20 cellular contexts compared by ENCODE assay signal in the genomic region with DNA sequence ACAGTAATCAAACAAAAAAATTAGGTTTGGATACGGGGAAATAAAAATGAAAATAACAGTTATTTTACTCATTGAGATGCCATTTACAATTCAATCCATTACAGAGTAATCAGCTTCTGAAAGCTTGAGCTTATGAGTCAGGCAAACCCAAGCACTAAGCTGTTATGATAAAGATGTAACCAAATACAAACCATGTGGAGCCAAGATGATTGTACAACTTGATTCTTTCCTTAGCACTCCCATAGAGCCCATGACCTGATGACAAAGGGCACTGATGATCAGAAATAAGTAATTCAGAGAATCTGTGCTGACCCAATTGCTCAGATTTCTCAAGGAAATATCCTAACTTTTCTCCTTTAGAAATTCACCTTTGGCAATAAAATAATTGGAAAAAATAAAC. TPM values are rescaled to one million over a fixed set of nuclear protein-coding genes. Genes with fewer than 3 reads are reported as not detected.
DNase-seq lines count a peak whose midpoint lies in the region; ATAC-seq and TF ChIP-seq lines count a peak whose summit lies in the region.
"Had no signal": no experiment of that assay in that cellular context is flagged by ENCODE, and none has a peak within 500 bp of the region (broad histone marks: within the 10 kb centered on the region; RNA-seq: fewer than 3 reads in every experiment).

No MANE protein-coding gene starts in this region.

- H3K4ac ChIP-seq in IMR-90 (ENCODE audit: low read depth, low read length): no peak overlapping the region

- no peak overlapping the region for H3K56ac ChIP-seq in IMR-90 (ENCODE audit: extremely low read depth, insufficient read depth, low read length)

- H4K5ac ChIP-seq in IMR-90 (ENCODE audit: low read depth, low read length): no peak overlapping the region

- TF ChIP-seq POLR2A in IMR-90 (IDR thresholded peaks at IDR 0.05; ENCODE audit: low read depth, low read length): no peak

- intact Hi-C loops in IMR-90 (cut with micrococcal nuclease) (loop anchor here (5.0 kb wide), 3 partner anchors 43 to 183 kb away; no protein-coding TSS in a partner anchor), left lung (cut with DNase I) (no loop called here), left ventricle myocardium superior (cut with micrococcal nuclease) (no loop called here)

- DNase-seq in AG09319 (ENCODE audit: extremely low read depth, low read depth) (peak; percentile 60), IMR-90 (peak; percentile 93), cardiac fibroblast (ENCODE audit: low read depth in 2 of 2) (peak; percentile 63 to 86), left lung (no peak), SK-N-DZ (ENCODE audit: low spot score) (no peak), left ventricle myocardium superior (no peak), NCI-H510A (lab: John Stamatoyannopoulos, UW) (no peak), islet precursor cell (no peak)
- DNase-seq: activated CD8-positive, alpha-beta T cell treated with anti-CD3 and anti-CD28 coated beads for 36 hours; activated naive CD8-positive, alpha-beta T cell treated with anti-CD3 and anti-CD28 coated beads, Interleukin-2, amount 50 U/mL, for 24 hours; activated T-cell treated with anti-CD3 and anti-CD28 coated beads, Interleukin-2, amount 50 U/mL, for 72 hours; cortex of kidney; MG63; natural killer cell; NCI-H1694 treated with DMSO at 0.1 percent for 48 hours; NCI-H526; psoas muscle had no signal

- no peak overlapping the region for H2AK5ac ChIP-seq in IMR-90 (ENCODE audit: low read depth, low read length)

- H2BK120ac ChIP-seq in IMR-90 (ENCODE audit: low read depth, low read length): peak overlapping the region; percentile 17; the same call in 1 of the 2 replicates

- POLR2A ChIA-PET in IMR-90 (lab: Charles Lee; ENCODE audit: unreplicated experiment): no interaction called here

- H4K91ac ChIP-seq in IMR-90 (ENCODE audit: insufficient read depth, low read depth, low read length): no peak overlapping the region

- CTCF ChIA-PET in IMR-90 (lab: Yijun Ruan, JAX): interaction anchor here (1.0 kb wide), 1 partner anchor 97 kb away, joined by 3 read pairs; no protein-coding TSS in a partner anchor

- no peak overlapping the region for H3K14ac ChIP-seq in IMR-90 (replicated peaks; ENCODE audit: low read depth, low read length)

- no peak overlapping the region for H3K18ac ChIP-seq in IMR-90 (ENCODE audit: low read depth, low read length)

- no CpG with 5 or more reads among the region's 1 CpG for WGBS in IMR-90 (ENCODE audit: extremely low coverage in 2 of 2, insufficient read length in 1 of 2), 2 experiments

- no peaks in the 10 kb centered on the region for H3K27me3 ChIP-seq in IMR-90 (ENCODE audit: control insufficient read depth, insufficient read depth, low read length)
- H3K27me3 ChIP-seq in left lung: no peaks in the 10 kb centered on the region
- H3K27me3 ChIP-seq: MG63, suprapubic skin had no signal

- H3K9me3 ChIP-seq in IMR-90 (ENCODE audit: control insufficient read depth, insufficient read depth, low read length) (no peaks in the 10 kb centered on the region), left lung (peaks cover 0 to 3% of the 10 kb centered on the region in 2 donors)
- H3K9me3 ChIP-seq: MG63, psoas muscle, suprapubic skin had no signal

- no peak overlapping the region for H3K23ac ChIP-seq in IMR-90 (ENCODE audit: low read depth, low read length)

- dilution Hi-C loops in IMR-90 (cut with HindIII; ENCODE audit: low sequenced_read_pairs, unreplicated experiment): no loop called here

- no peak overlapping the region for H2BK15ac ChIP-seq in IMR-90 (ENCODE audit: low read depth, low read length)

- H3K9ac ChIP-seq in IMR-90 (ENCODE audit: low read depth, low read length): no peak overlapping the region

- in situ Hi-C loops in IMR-90 (cut with MboI; ENCODE audit: low sequenced_read_pairs): no loop called here

- no peak overlapping the region; a peak in 1 of 4 replicates for H4K8ac ChIP-seq in IMR-90 (ENCODE audit: low read depth in 2 of 2, low read length in 2 of 2)

- H3K27ac ChIP-seq in IMR-90 (ENCODE audit: insufficient read depth, low read length) (no peak overlapping the region), left lung (no peak overlapping the region)
- H3K27ac ChIP-seq: C4-2B, psoas muscle, suprapubic skin had no signal

- BruUV-seq in IMR-90 (replicated peaks; lab: Mats Ljungman, UMichigan): no TSS peak

- peaks cover 9% of the 10 kb centered on the region for H3K9me1 ChIP-seq in IMR-90 (ENCODE audit: insufficient read depth, low read length)

- no peaks in the 10 kb centered on the region for H3K79me1 ChIP-seq in IMR-90 (ENCODE audit: low read depth in 1 of 2, low read length in 2 of 2)

- no peaks in the 10 kb centered on the region for H4K20me1 ChIP-seq in IMR-90 (ENCODE audit: insufficient read depth, low read length)

- no peak for TF ChIP-seq CTCF in AG09319 (IDR thresholded peaks at IDR 0.05; ENCODE audit: low read depth, low read length)
- TF ChIP-seq CTCF in IMR-90 (conservative IDR thresholded peaks at IDR 0.05; ENCODE audit: low read depth, low read length): no peak
- no peak for TF ChIP-seq CTCF in cardiac fibroblast (IDR thresholded peaks at IDR 0.05; ENCODE audit: low read depth, low read length)
- TF ChIP-seq CTCF in left lung (IDR thresholded peaks at IDR 0.05): no peak

- TF ChIP-seq RAD21 in IMR-90 (IDR thresholded peaks at IDR 0.05; ENCODE audit: low read length): no peak

- H3K4me3 ChIP-seq in IMR-90 (ENCODE audit: insufficient read depth, low read depth, low read length) (no peak overlapping the region), cardiac fibroblast (replicated peaks in 1 of 2; ENCODE audit: low read depth in 2 of 2, low read length in 2 of 2) (no peak overlapping the region), left lung (no peak overlapping the region)
- H3K4me3 ChIP-seq: lung, MG63, psoas muscle, suprapubic skin had no signal

- H2BK5ac ChIP-seq in IMR-90 (ENCODE audit: low read depth, low read length, poor library complexity, severe bottlenecking): peak overlapping the region; percentile 73

- H3K36me3 ChIP-seq in IMR-90 (ENCODE audit: control insufficient read depth, insufficient read depth, low read length) (no peaks in the 10 kb centered on the region), left lung (no peaks in the 10 kb centered on the region)
- H3K36me3 ChIP-seq: MG63, suprapubic skin had no signal

- H2BK20ac ChIP-seq in IMR-90 (ENCODE audit: low read depth, low read length): no peak overlapping the region

- no peak overlapping the region for H2AFZ ChIP-seq in IMR-90 (replicated peaks; ENCODE audit: low read length, poor library complexity)

- ATAC-seq in IMR-90 (ENCODE audit: low read depth): peak; percentile 93
- peak; percentile 49 for ATAC-seq in left lung
- no peak for ATAC-seq in left ventricle myocardium superior
- ATAC-seq: activated CD8-positive, alpha-beta T cell treated with anti-CD3 and anti-CD28 coated beads for 36 hours; activated naive CD8-positive, alpha-beta T cell treated with anti-CD3 and anti-CD28 coated beads, Interleukin-2, amount 50 U/mL, for 24 hours; activated T-cell treated with anti-CD3 and anti-CD28 coated beads, Interleukin-2, amount 50 U/mL, for 72 hours; natural killer cell; psoas muscle had no signal

- peak overlapping the region; percentile 24; the same call in 1 of the 2 replicates for H3K4me2 ChIP-seq in IMR-90 (ENCODE audit: low read depth, low read length)

- H2AK9ac ChIP-seq in IMR-90 (replicated peaks; ENCODE audit: low read depth, low read length, poor library complexity): no peak overlapping the region

- H3K4me1 ChIP-seq in IMR-90 (ENCODE audit: control insufficient read depth, insufficient read depth, low read length) (peaks cover 5% of the 10 kb centered on the region), left lung (no peaks in the 10 kb centered on the region)
- H3K4me1 ChIP-seq: psoas muscle, suprapubic skin had no signal

TF ChIP-seq in IMR-90, 13 proteins besides CTCF, POLR2A, EP300 and RAD21 (continues in another document):
- TF ChIP-seq RFX5 (IDR thresholded peaks at IDR 0.05; ENCODE audit: low read depth, low read length) (no peak), CEBPB (IDR thresholded peaks at IDR 0.05; ENCODE audit: low read depth, low read length) (0 out of 2 replicates have a peak, but pooled peaks have one; percentile 17), SMC3 (IDR thresholded peaks at IDR 0.05; ENCODE audit: low read depth, low read length) (no peak), BHLHE40 (IDR thresholded peaks at IDR 0.05; ENCODE audit: low read depth, low read length) (no peak), MXI1 (IDR thresholded peaks at IDR 0.05; ENCODE audit: borderline replicate concordance, low read depth, low read length) (no peak), RCOR1 (IDR thresholded peaks at IDR 0.05; ENCODE audit: insufficient replicate concordance, low read length) (no peak), FOS (IDR thresholded peaks at IDR 0.05; ENCODE audit: low read depth, low read length) (peak; percentile 70), CHD1 (IDR thresholded peaks at IDR 0.05; ENCODE audit: low read depth, low read length) (no peak), MAZ (IDR thresholded peaks at IDR 0.05; ENCODE audit: borderline replicate concordance, low read depth, low read length) (no peak)
- TF ChIP-seq, protein P1, sequence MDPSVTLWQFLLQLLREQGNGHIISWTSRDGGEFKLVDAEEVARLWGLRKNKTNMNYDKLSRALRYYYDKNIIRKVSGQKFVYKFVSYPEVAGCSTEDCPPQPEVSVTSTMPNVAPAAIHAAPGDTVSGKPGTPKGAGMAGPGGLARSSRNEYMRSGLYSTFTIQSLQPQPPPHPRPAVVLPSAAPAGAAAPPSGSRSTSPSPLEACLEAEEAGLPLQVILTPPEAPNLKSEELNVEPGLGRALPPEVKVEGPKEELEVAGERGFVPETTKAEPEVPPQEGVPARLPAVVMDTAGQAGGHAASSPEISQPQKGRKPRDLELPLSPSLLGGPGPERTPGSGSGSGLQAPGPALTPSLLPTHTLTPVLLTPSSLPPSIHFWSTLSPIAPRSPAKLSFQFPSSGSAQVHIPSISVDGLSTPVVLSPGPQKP (IDR thresholded peaks at IDR 0.05; ENCODE audit: borderline replicate concordance, low read depth, low read length): no peak
- TF ChIP-seq, protein P2, sequence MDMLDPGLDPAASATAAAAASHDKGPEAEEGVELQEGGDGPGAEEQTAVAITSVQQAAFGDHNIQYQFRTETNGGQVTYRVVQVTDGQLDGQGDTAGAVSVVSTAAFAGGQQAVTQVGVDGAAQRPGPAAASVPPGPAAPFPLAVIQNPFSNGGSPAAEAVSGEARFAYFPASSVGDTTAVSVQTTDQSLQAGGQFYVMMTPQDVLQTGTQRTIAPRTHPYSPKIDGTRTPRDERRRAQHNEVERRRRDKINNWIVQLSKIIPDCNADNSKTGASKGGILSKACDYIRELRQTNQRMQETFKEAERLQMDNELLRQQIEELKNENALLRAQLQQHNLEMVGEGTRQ (IDR thresholded peaks at IDR 0.05; ENCODE audit: low read depth, low read length): no peak

RNA-seq across cellular contexts. Expression of a gene that starts 40.5 kb away (rescaled TPM):
- total RNA-seq in IMR-90 (2012; rRNA removed) (2.0 and 2.2 TPM in 2 replicates), left lung (1 to 10 TPM; 2.0 to 6.2 TPM), left ventricle myocardium superior (0.17 TPM)
- polyA plus RNA-seq in IMR-90 (2012; rRNA removed): 0.27 and 0.44 TPM in 2 replicates
- polyA plus RNA-seq in IMR-90 (2012; cell fraction: cytosol; rRNA removed): 0.12 and 0.24 TPM in 2 replicates
- polyA plus RNA-seq in IMR-90 (2012; cell fraction: nucleus; rRNA removed; ENCODE audit: low replicate concordance): 0.09 and 0.41 TPM in 2 replicates
- not detected in 2 replicates for polyA plus RNA-seq in SK-N-DZ (2014; cell fraction: cytosol; rRNA removed)
- polyA plus RNA-seq in SK-N-DZ (2014; cell fraction: nucleus; rRNA removed): not detected in 2 replicates

Comparison
In these comparisons a context has a peak if more than half of its experiments do, and no peak if none do; other contexts are left out.
1. DNase-seq: peak in AG09319 (single experiment), IMR-90 (single experiment) and cardiac fibroblast (2 of 2); none in left lung (0 of 2), SK-N-DZ (single experiment), left ventricle myocardium superior (single experiment), NCI-H510A (single experiment) and islet precursor cell (single experiment).